In genomic region chr5:131524431-131524830, GRCh38 we compare ENCODE assay signal across 18 cellular contexts.
DNase-seq lines count a peak whose midpoint lies in the region; ATAC-seq and TF ChIP-seq lines count a peak whose summit lies in the region.
"Had no signal": no experiment of that assay in that cellular context is flagged by ENCODE, and none has a peak within 500 bp of the region (broad histone marks: within the 10 kb centered on the region; RNA-seq: fewer than 3 reads in every experiment).

No MANE protein-coding gene starts in this region.

- H3K4me2 ChIP-seq in BLaER1 treated with 17β-estradiol and CSF1 and Interleukin-3, amounts not matched to agents 10 nM and 100 nM: peak overlapping the region in 7 of 11 experiments; percentile 27 to 80 (median 67); a peak in 13 of 22 replicates

- CTCF ChIA-PET in HEK293 (lab: Yijun Ruan, JAX): interaction anchor here (0.7 kb wide), 2 partner anchors 687 to 1588 kb away, joined by 3 to 4 read pairs; no protein-coding TSS in a partner anchor

- peak overlapping the region; percentile 87 for H3K27ac Mint-ChIP-seq in activated naive CD4-positive, alpha-beta T cell treated with anti-CD3 and anti-CD28 coated beads, Interleukin-2, amount 50 U/mL, for 24 hours
- no peak overlapping the region for H3K27ac Mint-ChIP-seq in activated naive CD4-positive, alpha-beta T cell treated with anti-CD3 and anti-CD28 coated beads, Interleukin-2, amount 50 U/mL, for 72 hours
- H3K27ac Mint-ChIP-seq in naive thymus-derived CD8-positive, alpha-beta T cell: peak overlapping the region in 5 of 10 donors; percentile 15 to 84 (median 30)
- H3K27ac Mint-ChIP-seq: HFFc6 had no signal

- H3K27me3 Mint-ChIP-seq in activated naive CD4-positive, alpha-beta T cell treated with anti-CD3 and anti-CD28 coated beads, Interleukin-2, amount 50 U/mL, for 24 hours: no peaks in the 10 kb centered on the region
- H3K27me3 Mint-ChIP-seq in naive thymus-derived CD8-positive, alpha-beta T cell: no peaks in the 10 kb centered on the region

- H3K27ac ChIP-seq in BLaER1 treated with 17β-estradiol and CSF1 and Interleukin-3, amounts not matched to agents 10 nM and 100 nM: peak overlapping the region in 8 of 11 experiments; percentile 14 to 78 (median 48); a peak in 11 of 22 replicates
- no peak overlapping the region for H3K27ac ChIP-seq in HEK293 (ENCODE audit: extremely low read depth, low read depth, low read length)

- H3K36me3 Mint-ChIP-seq in activated naive CD4-positive, alpha-beta T cell treated with anti-CD3 and anti-CD28 coated beads, Interleukin-2, amount 50 U/mL, for 24 hours: peaks cover 25% of the 10 kb centered on the region
- H3K36me3 Mint-ChIP-seq in activated naive CD4-positive, alpha-beta T cell treated with anti-CD3 and anti-CD28 coated beads, Interleukin-2, amount 50 U/mL, for 72 hours: peaks cover 0 to 25% of the 10 kb centered on the region in 2 donors
- peaks cover 0 to 53% (median 16%) of the 10 kb centered on the region in 3 donors for H3K36me3 Mint-ChIP-seq in naive thymus-derived CD8-positive, alpha-beta T cell

- H3K4me3 Mint-ChIP-seq in activated naive CD4-positive, alpha-beta T cell treated with anti-CD3 and anti-CD28 coated beads, Interleukin-2, amount 50 U/mL, for 24 hours: peak overlapping the region; percentile 27
- peak overlapping the region in 6 of 10 donors; percentile 8 to 49 (median 36) for H3K4me3 Mint-ChIP-seq in naive thymus-derived CD8-positive, alpha-beta T cell
- H3K4me3 Mint-ChIP-seq: HFFc6 had no signal

- H3K4me1 Mint-ChIP-seq in activated naive CD4-positive, alpha-beta T cell treated with anti-CD3 and anti-CD28 coated beads, Interleukin-2, amount 50 U/mL, for 24 hours: peaks cover 85% of the 10 kb centered on the region
- H3K4me1 Mint-ChIP-seq in naive thymus-derived CD8-positive, alpha-beta T cell: peaks cover 43 to 85% (median 75%) of the 10 kb centered on the region in 4 donors

- H3K9me3 Mint-ChIP-seq in activated naive CD4-positive, alpha-beta T cell treated with anti-CD3 and anti-CD28 coated beads, Interleukin-2, amount 50 U/mL, for 24 hours: no peaks in the 10 kb centered on the region
- H3K9me3 Mint-ChIP-seq in activated naive CD4-positive, alpha-beta T cell treated with anti-CD3 and anti-CD28 coated beads, Interleukin-2, amount 50 U/mL, for 72 hours: no peaks in the 10 kb centered on the region
- H3K9me3 Mint-ChIP-seq in naive thymus-derived CD8-positive, alpha-beta T cell: no peaks in the 10 kb centered on the region
- H3K9me3 Mint-ChIP-seq: HFFc6 had no signal

- H3K4me3 ChIP-seq in BLaER1 treated with 17β-estradiol and CSF1 and Interleukin-3, amounts not matched to agents 10 nM and 100 nM: no peak overlapping the region
- H3K4me3 ChIP-seq in HEK293 (ENCODE audit: low read depth, low read length): no peak overlapping the region

- H3K27me3 ChIP-seq in BLaER1 treated with 17β-estradiol and CSF1 and Interleukin-3, amounts not matched to agents 10 nM and 100 nM: no peaks in the 10 kb centered on the region

- H3K36me3 ChIP-seq in BLaER1 treated with 17β-estradiol and CSF1 and Interleukin-3, amounts not matched to agents 10 nM and 100 nM: peaks cover 8 to 43% (median 23%) of the 10 kb centered on the region in 11 experiments
- peaks cover 0 to 3% of the 10 kb centered on the region in 2 experiments; a peak in 2 of 3 replicates for H3K36me3 ChIP-seq in HEK293 (ENCODE audit: control insufficient read depth in 2 of 2, insufficient read depth in 1 of 2, low read length in 2 of 2)

- no peak for DNase-seq in activated naive CD4-positive, alpha-beta T cell treated with anti-CD3 and anti-CD28 coated beads, Interleukin-2, amount 50 U/mL, for 72 hours (ENCODE audit: low spot score in 2 of 2)
- no peak for DNase-seq in naive thymus-derived CD8-positive, alpha-beta T cell
- DNase-seq in stimulated activated naive CD8-positive, alpha-beta T cell treated with anti-CD3 and anti-CD28 coated beads, Interleukin-15, Interleukin-2, amounts not matched to agents 100 U/mL and 50 U/mL, for 24 hours: no peak
- no peak for DNase-seq in NCI-H345 treated with DMSO at 0.1 percent for 48 hours (lab: John Stamatoyannopoulos, UW; ENCODE audit: unreplicated experiment)
- DNase-seq: C1 segment of cervical spinal cord, DND-41, HFFc6, KG1, MV-4-11, NCI-H1694 treated with DMSO at 0.1 percent for 48 hours, NCI-H2107, NCI-H510A treated with DMSO at 0.1 percent for 48 hours, NCI-H774, RPMI8226 had no signal

- H3K9ac ChIP-seq in BLaER1 treated with 17β-estradiol and CSF1 and Interleukin-3, amounts not matched to agents 10 nM and 100 nM: no peak overlapping the region

- TF ChIP-seq CTCF in HEK293 (tag by site-specific recombination; IDR thresholded peaks at IDR 0.05): no peak

- H4K20me1 ChIP-seq in BLaER1 treated with 17β-estradiol and CSF1 and Interleukin-3, amounts not matched to agents 10 nM and 100 nM: no peaks in the 10 kb centered on the region

- 0 out of 22 replicates have a peak, but pooled peaks cover 0 to 4% (median 0%) of the 10 kb centered on the region in 11 experiments for H3K9me3 ChIP-seq in BLaER1 treated with 17β-estradiol and CSF1 and Interleukin-3, amounts not matched to agents 10 nM and 100 nM (replicated peaks in 1 of 11)
- no peaks in the 10 kb centered on the region for H3K9me3 ChIP-seq in HEK293 (ENCODE audit: control insufficient read depth, insufficient read depth, low read depth, low read length)

- POLR2A ChIA-PET in HEK293 (lab: Yijun Ruan, JAX): interaction anchor here (0.5 to 0.9 kb wide), 2 partner anchors 12 to 142 kb away, joined by 3 read pairs; no protein-coding TSS in a partner anchor
- POLR2A ChIA-PET in naive thymus-derived CD8-positive, alpha-beta T cell (lab: Charles Lee): interaction anchor here (0.6 to 1.1 kb wide), 4 partner anchors 8 to 451 kb away, joined by 3 to 4 read pairs (median 3); no protein-coding TSS in a partner anchor

- peaks cover 22 to 70% (median 46%) of the 10 kb centered on the region in 10 experiments for H3K4me1 ChIP-seq in BLaER1 treated with 17β-estradiol and CSF1 and Interleukin-3, amounts not matched to agents 10 nM and 100 nM
- H3K4me1 ChIP-seq in HEK293 (ENCODE audit: control insufficient read depth, insufficient read depth, low read length): peaks cover 11% of the 10 kb centered on the region

- ATAC-seq in activated naive CD4-positive, alpha-beta T cell treated with anti-CD3 and anti-CD28 coated beads, Interleukin-2, amount 50 U/mL, for 72 hours: no peak
- no peak for ATAC-seq in naive thymus-derived CD8-positive, alpha-beta T cell
- ATAC-seq in stimulated activated naive CD8-positive, alpha-beta T cell treated with anti-CD3 and anti-CD28 coated beads, Interleukin-15, Interleukin-2, amounts not matched to agents 100 U/mL and 50 U/mL, for 24 hours: no peak
- ATAC-seq: HepG2 had no signal

TF ChIP-seq in HEK293, 187 proteins besides CTCF, POLR2A, EP300 and RAD21:
- no peak for TF ChIP-seq ZNF157 (tag by site-specific recombination; IDR thresholded peaks at IDR 0.05)
- TF ChIP-seq ZNF292 (tag by site-specific recombination; IDR thresholded peaks at IDR 0.05; ENCODE audit: borderline replicate concordance, low read depth): no peak
- TF ChIP-seq ZBTB6 (tag by site-specific recombination; IDR thresholded peaks at IDR 0.05): peak; percentile 64; the same call in 1 of the 2 replicates
- TF ChIP-seq ZNF398 (tag by site-specific recombination; IDR thresholded peaks at IDR 0.05): peak; percentile 45
- TF ChIP-seq ZBTB17 (tag by site-specific recombination; IDR thresholded peaks at IDR 0.05): 0 out of 2 replicates have a peak, but pooled peaks have one; percentile 17
- TF ChIP-seq ZNF596 (tag by site-specific recombination; IDR thresholded peaks at IDR 0.05): peak; percentile 80
